In the genomic region with DNA sequence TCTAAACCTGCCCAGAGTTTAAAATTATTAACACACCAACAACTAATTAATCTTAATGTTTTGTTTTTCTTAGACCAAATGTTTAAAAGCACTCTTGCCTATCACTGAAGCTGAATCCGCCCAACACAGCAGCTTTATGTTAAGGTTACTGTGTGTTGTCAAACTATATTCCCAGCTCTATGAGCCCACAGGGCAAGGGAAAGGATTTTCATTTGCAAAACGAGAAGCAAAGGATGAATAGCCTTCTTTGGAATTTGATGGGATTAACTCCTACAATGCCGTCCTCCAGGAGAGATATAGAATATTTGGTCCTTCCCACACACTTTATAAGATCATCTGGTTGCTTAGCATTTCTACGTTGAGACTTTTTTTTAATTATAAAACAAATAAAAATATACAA, we compare ENCODE assay signal across 31 cellular contexts. TPM values are rescaled to one million over a fixed set of nuclear protein-coding genes. Genes with fewer than 3 reads are reported as not detected.
A peak's percentile ranks its signal among the peaks of the same experiment; 100 is the strongest.
DNase-seq lines count a peak whose midpoint lies in the region; ATAC-seq, FAIRE-seq and TF ChIP-seq lines count a peak whose summit lies in the region.
"Had no signal": no experiment of that assay in that cellular context is flagged by ENCODE, and none has a peak within 500 bp of the region (broad histone marks: within the 10 kb centered on the region; RNA-seq: fewer than 3 reads in every experiment).

No MANE protein-coding gene starts in this region.

- H4K20me1 ChIP-seq in GM23338 (replicated peaks; ENCODE audit: insufficient read depth) = 0 out of 2 replicates have a peak, but pooled peaks cover 4% of the 10 kb centered on the region

- POLR2A ChIA-PET in WTC11 (lab: Charles Lee) (interaction anchor here (0.7 kb wide), 1 partner anchor 20 kb away, joined by 3 read pairs; no protein-coding TSS in a partner anchor), T-cell (lab: Charles Lee) (interaction anchor here in 1 of 2 donors (0.6 kb wide), 1 partner anchor 23 kb away, joined by 5 read pairs; no protein-coding TSS in a partner anchor)

- H3K9me3 Mint-ChIP-seq in GM23338 (no peaks in the 10 kb centered on the region), WTC11 (no peaks in the 10 kb centered on the region), mesothelial cell of epicardium (no peaks in the 10 kb centered on the region), T-cell (no peaks in the 10 kb centered on the region)
- H3K9me3 Mint-ChIP-seq: activated CD4-positive, alpha-beta T cell treated with anti-CD3 and anti-CD28 coated beads, Interleukin-2, amount 10 ng/mL, durations not matched to agents 7 days and 5 days; activated naive CD8-positive, alpha-beta T cell treated with anti-CD3 and anti-CD28 coated beads, Interleukin-2, amount 10 ng/mL, durations not matched to agents 7 days and 5 days; CD8-positive, alpha-beta memory T cell; dendritic cell treated with granulocyte-macrophage colony-stimulating factor and Interleukin-4, amounts not matched to agents 40 ng/mL and 50 ng/mL, for 4 days; T-helper 1 cell treated with Interleukin-12 subunit alpha and Interleukin-12 subunit beta and Interleukin-4 antibody, amounts not matched to agents 30 μg/mL and 1 μg/mL, for 36 hours had no signal

- H3K27ac Mint-ChIP-seq in GM23338 (peak overlapping the region; percentile 57; the same call in 1 of the 2 replicates), WTC11 (peak overlapping the region; percentile 19; the same call in 1 of the 2 replicates), mesothelial cell of epicardium (peak overlapping the region; percentile 14), T-cell (no peak overlapping the region)
- H3K27ac Mint-ChIP-seq: activated CD4-positive, alpha-beta T cell treated with anti-CD3 and anti-CD28 coated beads, Interleukin-2, amount 10 ng/mL, durations not matched to agents 7 days and 5 days; activated naive CD8-positive, alpha-beta T cell treated with anti-CD3 and anti-CD28 coated beads, Interleukin-2, amount 10 ng/mL, durations not matched to agents 7 days and 5 days; T-helper 1 cell treated with Interleukin-12 subunit alpha and Interleukin-12 subunit beta and Interleukin-4 antibody, amounts not matched to agents 30 μg/mL and 1 μg/mL, for 36 hours had no signal

- H3K27me3 Mint-ChIP-seq in GM23338 (ENCODE audit: insufficient read depth, low read depth, poor library complexity) (peaks cover 4% of the 10 kb centered on the region), WTC11 (ENCODE audit: low read depth) (no peaks in the 10 kb centered on the region), mesothelial cell of epicardium (ENCODE audit: low read depth) (no peaks in the 10 kb centered on the region), T-cell (no peaks in the 10 kb centered on the region)
- H3K27me3 Mint-ChIP-seq: activated CD4-positive, alpha-beta T cell treated with anti-CD3 and anti-CD28 coated beads, Interleukin-2, amount 10 ng/mL, durations not matched to agents 7 days and 5 days; activated naive CD8-positive, alpha-beta T cell treated with anti-CD3 and anti-CD28 coated beads, Interleukin-2, amount 10 ng/mL, durations not matched to agents 7 days and 5 days; CD8-positive, alpha-beta memory T cell; dendritic cell treated with granulocyte-macrophage colony-stimulating factor and Interleukin-4, amounts not matched to agents 40 ng/mL and 50 ng/mL, for 4 days had no signal

- H3K27ac ChIP-seq in GM23338 (ENCODE audit: low read depth) = no peak overlapping the region
- peak overlapping the region; percentile 50 to 78 for H3K27ac ChIP-seq in small intestine (ENCODE audit: low read depth in 1 of 2, low read length in 1 of 2)
- H3K27ac ChIP-seq: spleen, tibial artery had no signal

- peaks cover 83% of the 10 kb centered on the region for H3K79me2 ChIP-seq in GM23338 (replicated peaks; ENCODE audit: insufficient read depth)

- CTCF ChIA-PET in WTC11 (lab: Charles Lee) = interaction anchor here (1.7 kb wide), 1 partner anchor 15 kb away, joined by 9 read pairs; no protein-coding TSS in a partner anchor
- CTCF ChIA-PET in T-cell (lab: Charles Lee) = interaction anchor here in 1 of 2 donors (0.5 kb wide), 1 partner anchor 27 kb away, joined by 4 read pairs; no protein-coding TSS in a partner anchor

- no peak for FAIRE-seq in small intestine (lab: Jason Lieb, UNC)
- FAIRE-seq: bronchial epithelial cell, endothelial cell of umbilical vein, GM19239, HTR-8/SVneo had no signal

- H3F3A ChIP-seq in GM23338 (replicated peaks; ENCODE audit: low read depth) = no peaks in the 10 kb centered on the region

- H3K4me3 ChIP-seq in GM23338 (no peak overlapping the region), small intestine (ENCODE audit: low read depth in 1 of 2, low read length in 2 of 2) (no peak overlapping the region)
- H3K4me3 ChIP-seq: spleen, tibial artery had no signal

- peak overlapping the region; percentile 31; the same call in 1 of the 2 replicates for H3K4me2 ChIP-seq in GM23338

- H3K27me3 ChIP-seq in GM23338 (ENCODE audit: insufficient read depth) (no peaks in the 10 kb centered on the region), small intestine (ENCODE audit: control insufficient read depth in 2 of 2, insufficient read depth in 2 of 2, low read length in 2 of 2) (no peaks in the 10 kb centered on the region)
- H3K27me3 ChIP-seq: spleen, tibial artery had no signal

- H3K9me2 ChIP-seq in GM23338 (ENCODE audit: insufficient read depth) = no peaks in the 10 kb centered on the region

- no peaks in the 10 kb centered on the region for H3K9me3 ChIP-seq in small intestine (ENCODE audit: control insufficient read depth, low read depth)
- H3K9me3 ChIP-seq: spleen, tibial artery had no signal

- H3K4me1 ChIP-seq in GM23338 (ENCODE audit: insufficient read depth) (peaks cover 42% of the 10 kb centered on the region), small intestine (ENCODE audit: control insufficient read depth in 2 of 2, insufficient read depth in 1 of 2, low read depth in 1 of 2, low read length in 1 of 2) (peaks cover 3 to 7% of the 10 kb centered on the region in 2 donors)

- 63 to 75% (median 63%) methylated on average over 4 of the region's 4 CpGs for WGBS in small intestine, 3 donors

- H3K4me1 Mint-ChIP-seq in GM23338 = peaks cover 44% of the 10 kb centered on the region
- peaks cover 48% of the 10 kb centered on the region for H3K4me1 Mint-ChIP-seq in WTC11
- H3K4me1 Mint-ChIP-seq in mesothelial cell of epicardium = peaks cover 29% of the 10 kb centered on the region
- peaks cover 24 to 54% (median 49%) of the 10 kb centered on the region in 3 donors for H3K4me1 Mint-ChIP-seq in T-cell
- H3K4me1 Mint-ChIP-seq: activated naive CD8-positive, alpha-beta T cell treated with anti-CD3 and anti-CD28 coated beads, Interleukin-2, amount 10 ng/mL, durations not matched to agents 7 days and 5 days had no signal

- H3K36me3 ChIP-seq in GM23338 (ENCODE audit: insufficient read depth) (0 out of 2 replicates have a peak, but pooled peaks cover 3% of the 10 kb centered on the region), small intestine (ENCODE audit: control insufficient read depth in 2 of 2, insufficient read depth in 2 of 2, low read length in 2 of 2) (peaks cover 2 to 11% of the 10 kb centered on the region in 2 donors)

- DNase-seq in GM23338 (ENCODE audit: low spot score) (no peak), WTC11 (ENCODE audit: low spot score) (no peak), mesothelial cell of epicardium (ENCODE audit: low spot score in 2 of 2, unreplicated experiment in 2 of 2) (no peak), small intestine (no peak), T-cell (no peak)
- no peak for DNase-seq in activated effector memory CD4-positive, alpha-beta T cell treated with Interleukin-2 at 50 U/mL for 16 hours
- DNase-seq: activated CD4-positive, alpha-beta T cell treated with anti-CD3 and anti-CD28 coated beads, Interleukin-2, amount 10 ng/mL, durations not matched to agents 7 days and 5 days; activated CD8-positive, alpha-beta memory T cell treated with anti-CD3 and anti-CD28 coated beads, Interleukin-2, amount 50 U/mL, for 4 hours; activated naive CD8-positive, alpha-beta T cell treated with anti-CD3 and anti-CD28 coated beads, Interleukin-2, amount 10 ng/mL, durations not matched to agents 7 days and 5 days; AML-193; CD8-positive, alpha-beta memory T cell; DMS53; head of caudate nucleus; Karpas-422; midbrain; NCI-H187; NCI-H345; SHP77 treated with DMSO at 0.1 percent for 48 hours; spleen; stimulated activated CD4-positive, alpha-beta T cell treated with anti-CD3 and anti-CD28 coated beads, Interleukin-4, amount 100 ng/mL, for 24 hours; stimulated activated naive CD8-positive, alpha-beta T cell treated with anti-CD3 and anti-CD28 coated beads, Interleukin-15, Interleukin-2, amounts not matched to agents 100 U/mL and 50 U/mL, for 24 hours; tibial artery had no signal

- TF ChIP-seq CTCF in GM23338 (conservative IDR thresholded peaks at IDR 0.05; ENCODE audit: low read depth in 2 of 2) (no peak), WTC11 (IDR thresholded peaks at IDR 0.05) (no peak), mesothelial cell of epicardium (IDR thresholded peaks at IDR 0.05; ENCODE audit: unreplicated experiment) (no peak)

- peaks cover 48% of the 10 kb centered on the region for H3K36me3 Mint-ChIP-seq in GM23338 (ENCODE audit: low read depth)
- H3K36me3 Mint-ChIP-seq in WTC11 = peaks cover 36% of the 10 kb centered on the region
- peaks cover 12% of the 10 kb centered on the region for H3K36me3 Mint-ChIP-seq in mesothelial cell of epicardium
- H3K36me3 Mint-ChIP-seq in T-cell = peaks cover 66% of the 10 kb centered on the region

- no peak overlapping the region for H2AFZ ChIP-seq in GM23338

- H3K4me3 Mint-ChIP-seq in GM23338 = no peak overlapping the region
- no peak overlapping the region for H3K4me3 Mint-ChIP-seq in WTC11
- H3K4me3 Mint-ChIP-seq in mesothelial cell of epicardium = no peak overlapping the region
- H3K4me3 Mint-ChIP-seq in T-cell = no peak overlapping the region
- H3K4me3 Mint-ChIP-seq: activated CD4-positive, alpha-beta T cell treated with anti-CD3 and anti-CD28 coated beads, Interleukin-2, amount 10 ng/mL, durations not matched to agents 7 days and 5 days; activated naive CD8-positive, alpha-beta T cell treated with anti-CD3 and anti-CD28 coated beads, Interleukin-2, amount 10 ng/mL, durations not matched to agents 7 days and 5 days; CD8-positive, alpha-beta memory T cell; dendritic cell treated with granulocyte-macrophage colony-stimulating factor and Interleukin-4, amounts not matched to agents 40 ng/mL and 50 ng/mL, for 4 days; T-helper 1 cell treated with Interleukin-12 subunit alpha and Interleukin-12 subunit beta and Interleukin-4 antibody, amounts not matched to agents 30 μg/mL and 1 μg/mL, for 36 hours had no signal

- ATAC-seq in GM23338 = peak; percentile 49
- no peak; the same call in 1 of the 2 replicates for ATAC-seq in WTC11
- ATAC-seq in HG03175 (IDR thresholded peaks at IDR 0.05; ENCODE audit: unreplicated experiment) = no peak
- no peak for ATAC-seq in T-cell (replicated peaks in 1 of 4)
- no peak for ATAC-seq in HG03280 (IDR thresholded peaks at IDR 0.05; ENCODE audit: unreplicated experiment)
- ATAC-seq: left lobe of liver; stimulated activated naive CD8-positive, alpha-beta T cell treated with anti-CD3 and anti-CD28 coated beads, Interleukin-15, Interleukin-2, amounts not matched to agents 100 U/mL and 50 U/mL, for 24 hours had no signal

RNA-seq across cellular contexts. Expression of gene DUSP16, which starts 43.7 kb away (rescaled TPM):
- total RNA-seq in GM23338 (2014; rRNA removed; shearing (Covaris generic)) = 52.8 and 59.4 TPM in 2 replicates
- polyA plus RNA-seq in GM23338 (2016; fragmentation: Nextera tagmentation; extraction: Ambion mirVana) (11.7 and 12.5 TPM in 2 replicates), small intestine (10 to 100 TPM; 22.5 to 33.1 (median 27.0) TPM)
- total RNA-seq in WTC11 (2021) (51.9 to 52.5 TPM (median 52.4 TPM) in 3 replicates), mesothelial cell of epicardium (31.4 to 31.9 TPM (median 31.5 TPM) in 3 replicates), T-cell (10 to 100 TPM; 44.6 to 72.3 (median 61.0) TPM)

Comparison
In these comparisons a context has a peak if more than half of its experiments do, and no peak if none do; other contexts are left out.
1. H3K27ac Mint-ChIP-seq: peak in GM23338 (single experiment), WTC11 (single experiment) and mesothelial cell of epicardium (single experiment); none in T-cell (0 of 2).